Comparison of ENCODE assay signal across 7 cellular contexts in genomic region chr10:76317078-76317477, GRCh38.
"Had no signal": no experiment of that assay in that cellular context is flagged by ENCODE, and none has a peak within 500 bp of the region (broad histone marks: within the 10 kb centered on the region; RNA-seq: fewer than 3 reads in every experiment).

No MANE protein-coding gene starts in this region.

- H3K4me1 Mint-ChIP-seq: IgD-negative memory B cell had no signal

- H3K27ac Mint-ChIP-seq: IgD-negative memory B cell had no signal

- H3K4me2 ChIP-seq: KMS-11 had no signal

- ATAC-seq: HepG2, K562 had no signal

- H3K27ac ChIP-seq: HL-60, KMS-11 had no signal

- DNase-seq: IMR-90, KG1 had no signal

- H3K4me3 ChIP-seq: K562 had no signal

- H3K9ac ChIP-seq: KMS-11 had no signal

- H3K36me3 Mint-ChIP-seq: IgD-negative memory B cell had no signal

- H3K4me3 Mint-ChIP-seq: IgD-negative memory B cell had no signal

- H3K27me3 Mint-ChIP-seq: IgD-negative memory B cell had no signal
